10 cellular contexts compared by ENCODE assay signal in genomic region chr15:100901702-100902435, GRCh38. TPM values are rescaled to one million over a fixed set of nuclear protein-coding genes. Genes with fewer than 3 reads are reported as not detected.
A peak's percentile ranks its signal among the peaks of the same experiment; 100 is the strongest.
DNase-seq lines count a peak whose midpoint lies in the region; ATAC-seq and TF ChIP-seq lines count a peak whose summit lies in the region.
"Had no signal": no experiment of that assay in that cellular context is flagged by ENCODE, and none has a peak within 500 bp of the region (broad histone marks: within the 10 kb centered on the region; RNA-seq: fewer than 3 reads in every experiment).

No MANE protein-coding gene starts in this region.

- peak overlapping the region; percentile 22 to 78 (median 52) for H3K27ac ChIP-seq in Peyer's patch
- peak overlapping the region in 3 of 4 donors; percentile 38 to 76 (median 55) for H3K27ac ChIP-seq in upper lobe of left lung

- H3K9me3 ChIP-seq in Peyer's patch (no peaks in the 10 kb centered on the region), mucosa of stomach (ENCODE audit: control insufficient read depth, low read length) (no peaks in the 10 kb centered on the region), upper lobe of left lung (no peaks in the 10 kb centered on the region)

- no peak for TF ChIP-seq CTCF in Peyer's patch (IDR thresholded peaks at IDR 0.05)
- TF ChIP-seq CTCF in epithelial cell of proximal tubule (conservative IDR thresholded peaks at IDR 0.05; ENCODE audit: low read depth, low read length), result no peak
- TF ChIP-seq CTCF in upper lobe of left lung (IDR thresholded peaks at IDR 0.05), result no peak

- no peak for ATAC-seq in upper lobe of left lung (ENCODE audit: low FRiP score in 2 of 2)
- no peak for ATAC-seq in HG02885 (IDR thresholded peaks at IDR 0.05; ENCODE audit: poor library complexity, unreplicated experiment)
- no peak for ATAC-seq in HG03196 (IDR thresholded peaks at IDR 0.05; ENCODE audit: unreplicated experiment)

- H3K36me3 ChIP-seq in Peyer's patch (no peaks in the 10 kb centered on the region), mucosa of stomach (ENCODE audit: control insufficient read depth, insufficient read depth, low read length) (no peaks in the 10 kb centered on the region), upper lobe of left lung (no peaks in the 10 kb centered on the region)

- no peak for TF ChIP-seq EP300 in upper lobe of left lung (IDR thresholded peaks at IDR 0.05)

- TF ChIP-seq POLR2A in Peyer's patch (IDR thresholded peaks at IDR 0.05), result no peak
- TF ChIP-seq POLR2A in upper lobe of left lung (IDR thresholded peaks at IDR 0.05), result no peak

- H3K27me3 ChIP-seq in Peyer's patch (no peaks in the 10 kb centered on the region), mucosa of stomach (ENCODE audit: control insufficient read depth, insufficient read depth, low read length) (no peaks in the 10 kb centered on the region), upper lobe of left lung (peaks cover 0 to 3% (median 0%) of the 10 kb centered on the region in 4 donors)

- H3K4me3 ChIP-seq in Peyer's patch (peak overlapping the region in 2 of 4 donors; percentile 27 to 42), epithelial cell of proximal tubule (ENCODE audit: low read depth, low read length) (peak overlapping the region; percentile 42), mucosa of stomach (ENCODE audit: low read length) (peak overlapping the region; percentile 0), upper lobe of left lung (peak overlapping the region in 3 of 4 donors; percentile 5 to 39 (median 9))

- H3K4me1 ChIP-seq in Peyer's patch (peaks cover 0 to 12% (median 2%) of the 10 kb centered on the region in 4 donors), mucosa of stomach (ENCODE audit: control insufficient read depth, insufficient read depth, low read length) (peaks cover 11% of the 10 kb centered on the region), upper lobe of left lung (peaks cover 5 to 10% (median 7%) of the 10 kb centered on the region in 4 donors)

- 74 to 87% methylated on average over 14 of the region's 14 CpGs for WGBS in upper lobe of left lung, 2 donors

- DNase-seq in Peyer's patch, result peak in 1 of 3 donors; percentile 40
- no peak for DNase-seq in epithelial cell of proximal tubule (ENCODE audit: low read depth)
- peak in 1 of 2 donors; percentile 29 for DNase-seq in upper lobe of left lung
- DNase-seq in activated CD4-positive, alpha-beta T cell treated with anti-CD3 and anti-CD28 coated beads, Interleukin-2, amount 50 U/mL, for 48 hours, result no peak
- DNase-seq: central memory CD4-positive, alpha-beta T cell; NCI-H1694; stimulated activated CD4-positive, alpha-beta T cell treated with anti-CD3 and anti-CD28 coated beads, Interleukin-4, amount 100 ng/mL, for 24 hours had no signal

- peak overlapping the region; percentile 44 for H3K9ac ChIP-seq in mucosa of stomach (ENCODE audit: low read length)

RNA-seq across cellular contexts. Expression of gene LRRK1, which starts 17.3 kb away (rescaled TPM):
- total RNA-seq in Peyer's patch (10 to 100 TPM; 49.2 to 66.0 (median 55.5) TPM), epithelial cell of proximal tubule (8.1 and 8.8 TPM in 2 replicates), upper lobe of left lung (10 to 100 TPM; 15.0 to 47.1 (median 31.2) TPM)

RNA-seq across cellular contexts. Expression of gene ALDH1A3, which starts 22.2 kb away (rescaled TPM):
- total RNA-seq in Peyer's patch, result 10 to 100 TPM in 3 of 4 donors, 1 to 10 TPM in 1; 8.5 to 99.9 (median 18.4) TPM
- 79.9 and 141 TPM in 2 replicates for total RNA-seq in epithelial cell of proximal tubule
- total RNA-seq in upper lobe of left lung, result 10 to 100 TPM in 5 of 6 donors, 1 to 10 TPM in 1; 3.6 to 41.5 (median 14.1) TPM
